Comparison of ENCODE assay signal across 20 cellular contexts in genomic region chr10:4359003-4359402, GRCh38.
DNase-seq lines count a peak whose midpoint lies in the region; ATAC-seq and TF ChIP-seq lines count a peak whose summit lies in the region.
"Had no signal": no experiment of that assay in that cellular context is flagged by ENCODE, and none has a peak within 500 bp of the region (broad histone marks: within the 10 kb centered on the region; RNA-seq: fewer than 3 reads in every experiment).

No MANE protein-coding gene starts in this region.

- no peak for ATAC-seq in GM18867 (IDR thresholded peaks at IDR 0.05; ENCODE audit: unreplicated experiment)
- ATAC-seq: activated T-helper 17 cell treated with anti-CD3 and anti-CD28 coated beads, Interleukin-2, amount 50 U/mL, for 72 hours; stimulated activated naive CD8-positive, alpha-beta T cell treated with anti-CD3 and anti-CD28 coated beads, Interleukin-15, Interleukin-2, amounts not matched to agents 100 U/mL and 50 U/mL, for 24 hours had no signal

- no peak for TF ChIP-seq EP300 in transverse colon (IDR thresholded peaks at IDR 0.05; ENCODE audit: low read depth)

- H3K4me1 ChIP-seq in transverse colon = peaks cover 0 to 7% (median 4%) of the 10 kb centered on the region in 4 donors
- H3K4me1 ChIP-seq: BLaER1 treated with 17β-estradiol and CSF1 and Interleukin-3, amounts not matched to agents 10 nM and 100 nM had no signal

- 78 to 87% methylated on average over 3 to 5 of the region's 5 CpGs for WGBS in transverse colon (ENCODE audit: low coverage in 1 of 2), 2 donors

- intact Hi-C loops in transverse colon (cut with DNase I; ENCODE audit: low total_unique reads) = no loop called here

- no peak overlapping the region for H3K4me3 Mint-ChIP-seq in osteocyte (ENCODE audit: unreplicated experiment)
- H3K4me3 Mint-ChIP-seq: activated B cell treated with CpG ODN at 0.5 μM for 24 hours; activated T-helper 17 cell treated with anti-CD3 and anti-CD28 coated beads, Interleukin-2, amount 50 U/mL, for 72 hours; T-helper 1 cell treated with Interleukin-12 subunit alpha and Interleukin-12 subunit beta and Interleukin-4 antibody, amounts not matched to agents 30 μg/mL and 1 μg/mL, for 36 hours had no signal

- H3K9me3 ChIP-seq in transverse colon = no peaks in the 10 kb centered on the region
- H3K9me3 ChIP-seq: BLaER1 treated with 17β-estradiol and CSF1 and Interleukin-3, amounts not matched to agents 10 nM and 100 nM had no signal

- no peak for TF ChIP-seq CTCF in osteocyte (IDR thresholded peaks at IDR 0.05)
- TF ChIP-seq CTCF in transverse colon (IDR thresholded peaks at IDR 0.05) = peak in 1 of 5 experiments; percentile 13

- in situ Hi-C loops in SK-MEL-5 (cut with HindIII; ENCODE audit: low pct_unique_long_range_greater_than_20kb, low sequenced_read_pairs) = no loop called here
- in situ Hi-C loops in transverse colon (cut with MboI; ENCODE audit: low pct_ligation_motif_present in 1 of 4, low pct_unique_long_range_greater_than_20kb in 1 of 4, low sequenced_read_pairs in 3 of 4) = no loop called here

- no peaks in the 10 kb centered on the region for H3K9me3 Mint-ChIP-seq in osteocyte (ENCODE audit: unreplicated experiment)
- H3K9me3 Mint-ChIP-seq: activated B cell treated with CpG ODN at 0.5 μM for 24 hours; activated T-helper 17 cell treated with anti-CD3 and anti-CD28 coated beads, Interleukin-2, amount 50 U/mL, for 72 hours; T-helper 1 cell treated with Interleukin-12 subunit alpha and Interleukin-12 subunit beta and Interleukin-4 antibody, amounts not matched to agents 30 μg/mL and 1 μg/mL, for 36 hours had no signal

- H3K27me3 Mint-ChIP-seq in osteocyte (ENCODE audit: unreplicated experiment) = no peaks in the 10 kb centered on the region
- H3K27me3 Mint-ChIP-seq: activated T-helper 17 cell treated with anti-CD3 and anti-CD28 coated beads, Interleukin-2, amount 50 U/mL, for 72 hours had no signal

- peak; percentile 1 to 20 (median 1) for DNase-seq in NCI-H1417 (lab: John Stamatoyannopoulos, UW)
- DNase-seq in NCI-H1417 treated with DMSO at 0.1 percent for 48 hours (lab: John Stamatoyannopoulos, UW) = no peak
- peak; percentile 47 for DNase-seq in SK-MEL-5 (ENCODE audit: low read depth, low spot score)
- DNase-seq in fibroblast of gingiva (ENCODE audit: low read depth) = peak; percentile 94
- no peak for DNase-seq in osteocyte (ENCODE audit: extremely low spot score, unreplicated experiment)
- DNase-seq in MV-4-11 (lab: John Stamatoyannopoulos, UW) = no peak
- DNase-seq in transverse colon = no peak
- DNase-seq: activated B cell treated with CpG ODN at 0.5 μM for 24 hours; activated CD8-positive, alpha-beta memory T cell treated with anti-CD3 and anti-CD28 coated beads for 24 hours; anterior cingulate cortex; DMS 273 treated with DMSO at 0.1 percent for 48 hours; posterior cingulate gyrus; SHP77 treated with DMSO at 0.1 percent for 48 hours; stimulated activated CD4-positive, alpha-beta T cell treated with anti-CD3 and anti-CD28 coated beads, Interleukin-15, amount 100 ng/mL, for 24 hours; stimulated activated naive CD8-positive, alpha-beta T cell treated with anti-CD3 and anti-CD28 coated beads, Interleukin-15, Interleukin-2, amounts not matched to agents 100 U/mL and 50 U/mL, for 24 hours had no signal

- no peak overlapping the region for H3K27ac ChIP-seq in transverse colon
- H3K27ac ChIP-seq: 22Rv1; BLaER1 treated with 17β-estradiol and CSF1 and Interleukin-3, amounts not matched to agents 10 nM and 100 nM had no signal

- H3K4me1 Mint-ChIP-seq in osteocyte (ENCODE audit: unreplicated experiment) = peaks cover 36% of the 10 kb centered on the region
- H3K4me1 Mint-ChIP-seq: activated B cell treated with CpG ODN at 0.5 μM for 24 hours had no signal

- no peak overlapping the region for H3K4me3 ChIP-seq in transverse colon
- H3K4me3 ChIP-seq: BLaER1 treated with 17β-estradiol and CSF1 and Interleukin-3, amounts not matched to agents 10 nM and 100 nM had no signal

- peak overlapping the region; percentile 46 for H3K27ac Mint-ChIP-seq in osteocyte (ENCODE audit: unreplicated experiment)
- H3K27ac Mint-ChIP-seq: activated B cell treated with CpG ODN at 0.5 μM for 24 hours; activated T-helper 17 cell treated with anti-CD3 and anti-CD28 coated beads, Interleukin-2, amount 50 U/mL, for 72 hours; T-helper 1 cell treated with Interleukin-12 subunit alpha and Interleukin-12 subunit beta and Interleukin-4 antibody, amounts not matched to agents 30 μg/mL and 1 μg/mL, for 36 hours had no signal

- no peaks in the 10 kb centered on the region for H3K27me3 ChIP-seq in transverse colon
- H3K27me3 ChIP-seq: BLaER1 treated with 17β-estradiol and CSF1 and Interleukin-3, amounts not matched to agents 10 nM and 100 nM had no signal

- no peaks in the 10 kb centered on the region for H3K36me3 ChIP-seq in transverse colon
- H3K36me3 ChIP-seq: BLaER1 treated with 17β-estradiol and CSF1 and Interleukin-3, amounts not matched to agents 10 nM and 100 nM had no signal

- TF ChIP-seq POLR2A in transverse colon (IDR thresholded peaks at IDR 0.05) = no peak

- H3K36me3 Mint-ChIP-seq in osteocyte (ENCODE audit: unreplicated experiment) = no peaks in the 10 kb centered on the region

Comparison
In these comparisons a context has a peak if more than half of its experiments do, and no peak if none do; other contexts are left out.
1. DNase-seq: peak in NCI-H1417 (3 of 3), SK-MEL-5 (single experiment) and fibroblast of gingiva (single experiment); none in NCI-H1417 treated with DMSO at 0.1 percent for 48 hours (single experiment), osteocyte (single experiment), MV-4-11 (single experiment) and transverse colon (single experiment).